17 cellular contexts compared by ENCODE assay signal in the genomic region with DNA sequence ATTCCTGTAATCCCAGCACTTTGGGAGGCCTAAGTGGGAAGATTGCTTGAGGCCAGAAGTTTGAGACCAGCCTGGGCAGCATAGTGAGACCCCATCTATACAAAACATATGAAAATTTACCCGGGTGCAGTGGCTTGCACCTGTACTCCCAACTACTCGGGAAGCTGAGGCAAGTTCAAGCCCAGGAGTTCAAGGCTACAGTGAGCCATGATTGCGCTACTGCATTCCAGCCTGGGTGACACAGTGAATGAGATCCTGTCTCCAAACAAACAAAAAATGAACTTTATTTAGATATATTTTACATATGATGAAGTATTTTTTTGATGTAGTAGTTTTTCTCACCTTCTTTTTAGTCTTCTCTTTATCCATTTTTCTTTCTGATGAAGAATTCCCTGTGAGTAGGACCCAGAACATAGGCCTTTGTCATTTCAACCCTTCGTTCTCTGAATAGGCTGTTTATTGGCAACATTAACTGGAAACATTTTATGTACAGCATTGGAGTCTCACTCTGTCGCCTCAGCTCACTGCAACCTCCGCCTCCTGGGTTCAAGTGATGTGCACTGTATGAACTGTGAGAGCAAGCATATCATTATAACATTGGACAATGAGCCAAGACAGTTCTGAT. TPM values are rescaled to one million over a fixed set of nuclear protein-coding genes. Genes with fewer than 3 reads are reported as not detected.
DNase-seq lines count a peak whose midpoint lies in the region; ATAC-seq and TF ChIP-seq lines count a peak whose summit lies in the region.
"Had no signal": no experiment of that assay in that cellular context is flagged by ENCODE, and none has a peak within 500 bp of the region (broad histone marks: within the 10 kb centered on the region; RNA-seq: fewer than 3 reads in every experiment).

No MANE protein-coding gene starts in this region.

- H4K20me1 ChIP-seq in hepatocyte (ENCODE audit: insufficient read depth, poor library complexity, severe bottlenecking) = no peaks in the 10 kb centered on the region
- H4K20me1 ChIP-seq: BLaER1 had no signal

- H3K4me3 Mint-ChIP-seq in stimulated activated naive CD8-positive, alpha-beta T cell treated with anti-CD3 and anti-CD28 coated beads, Interleukin-15, Interleukin-2, amounts not matched to agents 100 ng/mL and 50 ng/mL, for 24 hours = no peak overlapping the region
- H3K4me3 Mint-ChIP-seq in stimulated activated naive CD8-positive, alpha-beta T cell treated with anti-CD3 and anti-CD28 coated beads, Interleukin-15, amount 100 ng/mL, for 72 hours = no peak overlapping the region
- H3K4me3 Mint-ChIP-seq in activated B cell treated with CpG ODN at 0.5 μM for 24 hours = no peak overlapping the region

- ATAC-seq in stimulated activated naive CD8-positive, alpha-beta T cell treated with anti-CD3 and anti-CD28 coated beads, Interleukin-15, amount 100 ng/mL, for 72 hours = no peak
- ATAC-seq in activated B cell treated with CpG ODN at 0.5 μM for 24 hours (ENCODE audit: low read depth) (no peak), GM19452 (IDR thresholded peaks at IDR 0.05; ENCODE audit: unreplicated experiment) (no peak), GM19324 (IDR thresholded peaks at IDR 0.05; ENCODE audit: low FRiP score, unreplicated experiment) (no peak)
- ATAC-seq: Panc1 had no signal

- WGBS in hepatocyte (ENCODE audit: low lambda C conversion rate, missing lambda C conversion rate) = 90% methylated on average over 6 of the region's 6 CpGs

- no peaks in the 10 kb centered on the region for H3K9me2 ChIP-seq in hepatocyte (replicated peaks; ENCODE audit: insufficient read depth)

- no peaks in the 10 kb centered on the region for H3K9me3 Mint-ChIP-seq in stimulated activated naive CD8-positive, alpha-beta T cell treated with anti-CD3 and anti-CD28 coated beads, Interleukin-15, Interleukin-2, amounts not matched to agents 100 ng/mL and 50 ng/mL, for 24 hours
- H3K9me3 Mint-ChIP-seq in stimulated activated naive CD8-positive, alpha-beta T cell treated with anti-CD3 and anti-CD28 coated beads, Interleukin-15, amount 100 ng/mL, for 72 hours = no peaks in the 10 kb centered on the region
- no peaks in the 10 kb centered on the region for H3K9me3 Mint-ChIP-seq in activated B cell treated with CpG ODN at 0.5 μM for 24 hours

- H3K27me3 Mint-ChIP-seq in stimulated activated naive CD8-positive, alpha-beta T cell treated with anti-CD3 and anti-CD28 coated beads, Interleukin-15, Interleukin-2, amounts not matched to agents 100 ng/mL and 50 ng/mL, for 24 hours = no peaks in the 10 kb centered on the region
- no peaks in the 10 kb centered on the region for H3K27me3 Mint-ChIP-seq in stimulated activated naive CD8-positive, alpha-beta T cell treated with anti-CD3 and anti-CD28 coated beads, Interleukin-15, amount 100 ng/mL, for 72 hours
- no peaks in the 10 kb centered on the region for H3K27me3 Mint-ChIP-seq in activated B cell treated with CpG ODN at 0.5 μM for 24 hours

- H3K4me1 ChIP-seq in hepatocyte (ENCODE audit: insufficient read depth) = peaks cover 25% of the 10 kb centered on the region

- peak overlapping the region; percentile 85 for H3K27ac Mint-ChIP-seq in stimulated activated naive CD8-positive, alpha-beta T cell treated with anti-CD3 and anti-CD28 coated beads, Interleukin-15, Interleukin-2, amounts not matched to agents 100 ng/mL and 50 ng/mL, for 24 hours
- peak overlapping the region in 1 of 2 donors; percentile 30 for H3K27ac Mint-ChIP-seq in stimulated activated naive CD8-positive, alpha-beta T cell treated with anti-CD3 and anti-CD28 coated beads, Interleukin-15, amount 100 ng/mL, for 72 hours
- peak overlapping the region; percentile 54 for H3K27ac Mint-ChIP-seq in activated B cell treated with CpG ODN at 0.5 μM for 24 hours

- H3K27me3 ChIP-seq in hepatocyte = no peaks in the 10 kb centered on the region
- H3K27me3 ChIP-seq: BLaER1 had no signal

- no peak for DNase-seq in stimulated activated naive CD8-positive, alpha-beta T cell treated with anti-CD3 and anti-CD28 coated beads, Interleukin-15, amount 100 ng/mL, for 72 hours
- DNase-seq in activated B cell treated with CpG ODN at 0.5 μM for 24 hours = no peak
- DNase-seq in hepatocyte (ENCODE audit: low spot score) = no peak
- no peak for DNase-seq in SW 1271 (lab: John Stamatoyannopoulos, UW)
- DNase-seq: EL, H7, Kasumi-1, NCI-H1930, NCI-H2171, NCI-H446 treated with DMSO at 0.1 percent for 48 hours, NCI-H774, SHP77 had no signal

- H3K4me3 ChIP-seq in hepatocyte = no peak overlapping the region
- H3K4me3 ChIP-seq: BLaER1 had no signal

- CTCF ChIA-PET in activated B cell treated with CpG ODN at 0.5 μM for 24 hours (lab: Charles Lee) = no interaction called here

- H3K36me3 Mint-ChIP-seq in stimulated activated naive CD8-positive, alpha-beta T cell treated with anti-CD3 and anti-CD28 coated beads, Interleukin-15, Interleukin-2, amounts not matched to agents 100 ng/mL and 50 ng/mL, for 24 hours (ENCODE audit: low read depth) = peaks cover 61% of the 10 kb centered on the region
- peaks cover 15% of the 10 kb centered on the region for H3K36me3 Mint-ChIP-seq in activated B cell treated with CpG ODN at 0.5 μM for 24 hours (ENCODE audit: low read depth)

- H3K4me2 ChIP-seq in hepatocyte = no peak overlapping the region
- H3K4me2 ChIP-seq: BLaER1 had no signal

- POLR2A ChIA-PET in activated B cell treated with CpG ODN at 0.5 μM for 24 hours (lab: Charles Lee) = interaction anchor here (0.7 to 1.1 kb wide), 2 partner anchors 66 to 69 kb away, joined by 3 to 8 read pairs; a partner anchor contains a TSS

- H3K27ac ChIP-seq in hepatocyte = peak overlapping the region; percentile 79
- H3K27ac ChIP-seq: BLaER1 had no signal

- intact Hi-C loops in activated B cell treated with CpG ODN at 0.5 μM for 24 hours (cut with micrococcal nuclease) = loop anchor here (10.0 kb wide), 1 partner anchor 54 kb away; no protein-coding TSS in a partner anchor

- peaks cover 68% of the 10 kb centered on the region for H3K79me2 ChIP-seq in hepatocyte

- no peak overlapping the region for H2AFZ ChIP-seq in hepatocyte

- H3K4me1 Mint-ChIP-seq in stimulated activated naive CD8-positive, alpha-beta T cell treated with anti-CD3 and anti-CD28 coated beads, Interleukin-15, Interleukin-2, amounts not matched to agents 100 ng/mL and 50 ng/mL, for 24 hours (ENCODE audit: low read depth) = peaks cover 90% of the 10 kb centered on the region
- H3K4me1 Mint-ChIP-seq in stimulated activated naive CD8-positive, alpha-beta T cell treated with anti-CD3 and anti-CD28 coated beads, Interleukin-15, amount 100 ng/mL, for 72 hours = peaks cover 68% of the 10 kb centered on the region
- peaks cover 73% of the 10 kb centered on the region for H3K4me1 Mint-ChIP-seq in activated B cell treated with CpG ODN at 0.5 μM for 24 hours

- TF ChIP-seq CTCF in activated B cell treated with CpG ODN at 0.5 μM for 24 hours (IDR thresholded peaks at IDR 0.05) = no peak
- no peak for TF ChIP-seq CTCF in hepatocyte (IDR thresholded peaks at IDR 0.05; ENCODE audit: poor library complexity)

- no peaks in the 10 kb centered on the region for H3K36me3 ChIP-seq in hepatocyte (replicated peaks; ENCODE audit: insufficient read depth, low read depth)

- H3K9me3 ChIP-seq in hepatocyte (ENCODE audit: low read depth) = no peaks in the 10 kb centered on the region
- H3K9me3 ChIP-seq: BLaER1 had no signal

RNA-seq across cellular contexts. Expression of a gene that starts 10.9 kb away (rescaled TPM):
- total RNA-seq in activated B cell treated with CpG ODN at 0.5 μM for 24 hours (25.9 and 28.4 TPM in 2 replicates), hepatocyte (31.2 and 32.0 TPM in 2 replicates)
- polyA plus RNA-seq in hepatocyte = 9.1 and 11.7 TPM in 2 replicates
